8 cellular contexts compared by ENCODE assay signal in genomic region chr17:59561042-59561441, GRCh38.
DNase-seq lines count a peak whose midpoint lies in the region; ATAC-seq and TF ChIP-seq lines count a peak whose summit lies in the region.

No MANE protein-coding gene starts in this region.

- peak; percentile 7 for TF ChIP-seq CTCF in AG04449 (IDR thresholded peaks at IDR 0.05; ENCODE audit: insufficient read depth, low read length, missing control alignments)
- TF ChIP-seq CTCF in GM12873 (IDR thresholded peaks at IDR 0.05; ENCODE audit: insufficient read depth, low read depth, low read length, missing control alignments): peak; percentile 50
- peak; percentile 42 for TF ChIP-seq CTCF in fibroblast of mammary gland (conservative IDR thresholded peaks at IDR 0.05; ENCODE audit: control insufficient read depth, insufficient read depth, low read depth, low read length)

- CTCF ChIA-PET in AG04449 (lab: Yijun Ruan, JAX): interaction anchor here (1.1 to 3.1 kb wide), 6 partner anchors 11 to 250 kb away, joined by 3 to 45 read pairs (median 5); no protein-coding TSS in a partner anchor

- DNase-seq in AG04449 (ENCODE audit: low read depth, low spot score) (no peak), NOMO-1 treated with dmso at 0.1 percent for 144 hours (lab: John Stamatoyannopoulos, UW; ENCODE audit: unreplicated experiment) (peak; percentile 89), fibroblast of mammary gland (ENCODE audit: low read depth) (peak; percentile 34), NCI-H1105 treated with DMSO at 0.1 percent for 48 hours (lab: John Stamatoyannopoulos, UW) (no peak)
- no peak for DNase-seq in activated naive CD4-positive, alpha-beta T cell treated with Interleukin-2 at 50 U/mL for 16 hours
- no peak for DNase-seq in activated T-cell treated with anti-CD3 and anti-CD28 coated beads, Interleukin-2, amount 50 U/mL, for 24 hours

- H3K27me3 Mint-ChIP-seq in activated T-cell treated with anti-CD3 and anti-CD28 coated beads, Interleukin-2, amount 50 U/mL, for 24 hours: no peaks in the 10 kb centered on the region

- POLR2A ChIA-PET in AG04449 (lab: Yijun Ruan, JAX): no interaction called here

- H3K4me3 ChIP-seq in AG04449 (ENCODE audit: low read depth, low read length) (no peak overlapping the region), fibroblast of mammary gland (ENCODE audit: control insufficient read depth, low read depth, low read length) (no peak overlapping the region)

- H3K9me3 Mint-ChIP-seq in activated T-cell treated with anti-CD3 and anti-CD28 coated beads, Interleukin-2, amount 50 U/mL, for 24 hours: peaks cover 6% of the 10 kb centered on the region

- no peak overlapping the region for H3K4me3 Mint-ChIP-seq in activated T-cell treated with anti-CD3 and anti-CD28 coated beads, Interleukin-2, amount 50 U/mL, for 24 hours

- no peak for ATAC-seq in GM19467 (IDR thresholded peaks at IDR 0.05; ENCODE audit: unreplicated experiment)

- H3K36me3 Mint-ChIP-seq in activated T-cell treated with anti-CD3 and anti-CD28 coated beads, Interleukin-2, amount 50 U/mL, for 24 hours (ENCODE audit: low read depth): peaks cover 7% of the 10 kb centered on the region

- no peak overlapping the region for H3K27ac Mint-ChIP-seq in activated T-cell treated with anti-CD3 and anti-CD28 coated beads, Interleukin-2, amount 50 U/mL, for 24 hours

- H3K4me1 Mint-ChIP-seq in activated T-cell treated with anti-CD3 and anti-CD28 coated beads, Interleukin-2, amount 50 U/mL, for 24 hours (ENCODE audit: low read depth): peaks cover 8% of the 10 kb centered on the region

Comparison
In these comparisons a context has a peak if more than half of its experiments do, and no peak if none do; other contexts are left out.
1. DNase-seq: peak in NOMO-1 treated with dmso at 0.1 percent for 144 hours (single experiment) and fibroblast of mammary gland (single experiment); none in AG04449 (single experiment), NCI-H1105 treated with DMSO at 0.1 percent for 48 hours (single experiment), activated naive CD4-positive, alpha-beta T cell treated with Interleukin-2 at 50 U/mL for 16 hours (single experiment) and activated T-cell treated with anti-CD3 and anti-CD28 coated beads, Interleukin-2, amount 50 U/mL, for 24 hours (single experiment).
2. Peak in every context shown above with its lines, with median percentiles within 50 percentile points of each other: CTCF ChIP-seq.